In the genomic region with DNA sequence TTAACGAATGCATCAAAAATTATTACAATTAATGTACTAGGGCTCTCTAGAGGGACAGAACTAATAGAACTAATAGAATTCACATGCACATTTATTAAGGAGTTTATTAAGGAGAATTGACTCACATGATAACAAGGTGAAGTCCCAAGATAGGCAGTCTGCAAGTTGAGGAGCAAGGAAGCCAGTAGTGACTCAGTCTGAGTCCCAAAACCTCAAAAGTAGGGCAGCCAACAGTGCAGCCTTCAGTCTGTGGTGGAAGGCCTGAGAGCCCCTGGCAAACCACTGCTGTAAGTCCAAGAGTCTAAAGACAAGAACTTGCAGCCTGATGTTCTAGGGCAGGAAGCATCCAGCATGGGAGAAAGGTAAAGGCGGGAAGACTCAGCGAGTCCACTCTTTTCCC, we compare ENCODE assay signal across 29 cellular contexts.
DNase-seq lines count a peak whose midpoint lies in the region; ATAC-seq, FAIRE-seq and TF ChIP-seq lines count a peak whose summit lies in the region.
"Had no signal": no experiment of that assay in that cellular context is flagged by ENCODE, and none has a peak within 500 bp of the region (broad histone marks: within the 10 kb centered on the region; RNA-seq: fewer than 3 reads in every experiment).

No MANE protein-coding gene starts in this region.

- FAIRE-seq in GM12892 (lab: Jason Lieb, UNC) (peak; percentile 5), bronchial epithelial cell (lab: Jason Lieb, UNC) (no peak)

- no peaks in the 10 kb centered on the region for H3K4me1 Mint-ChIP-seq in natural killer cell
- H3K4me1 Mint-ChIP-seq: activated naive CD8-positive, alpha-beta T cell treated with anti-CD3 and anti-CD28 coated beads for 36 hours; CD8-positive, alpha-beta memory T cell; stimulated activated effector memory CD8-positive, alpha-beta T cell treated with anti-CD3 and anti-CD28 coated beads, Interleukin-12 subunit alpha, Interleukin-12 subunit beta, amount 100 ng/mL, for 72 hours had no signal

- H3K9me3 ChIP-seq in MG63: no peaks in the 10 kb centered on the region
- H3K9me3 ChIP-seq: gastrocnemius medialis, Peyer's patch, transverse colon had no signal

- no peak for ATAC-seq in natural killer cell
- no peak for ATAC-seq in GM19035 (IDR thresholded peaks at IDR 0.05; ENCODE audit: unreplicated experiment)
- ATAC-seq in HG02852 (IDR thresholded peaks at IDR 0.05; ENCODE audit: unreplicated experiment): no peak
- ATAC-seq in HG03521 (IDR thresholded peaks at IDR 0.05; ENCODE audit: unreplicated experiment): no peak
- ATAC-seq: gastrocnemius medialis; HCT116; left colon; stimulated activated effector memory CD8-positive, alpha-beta T cell treated with anti-CD3 and anti-CD28 coated beads, Interleukin-12 subunit alpha, Interleukin-12 subunit beta, amount 100 ng/mL, for 72 hours had no signal

- H3K27me3 ChIP-seq in MG63: no peaks in the 10 kb centered on the region
- H3K27me3 ChIP-seq in bronchial epithelial cell (ENCODE audit: control insufficient read depth, insufficient read depth, low read length): no peaks in the 10 kb centered on the region
- H3K27me3 ChIP-seq: gastrocnemius medialis, hepatocyte, Peyer's patch, transverse colon had no signal

- H3K36me3 ChIP-seq in MG63: no peaks in the 10 kb centered on the region
- no peaks in the 10 kb centered on the region for H3K36me3 ChIP-seq in bronchial epithelial cell (ENCODE audit: control insufficient read depth, insufficient read depth, low read length)
- H3K36me3 ChIP-seq: gastrocnemius medialis, Peyer's patch, transverse colon had no signal

- intact Hi-C loops in natural killer cell (cut with micrococcal nuclease): no loop called here

- H3K36me3 Mint-ChIP-seq in natural killer cell: no peaks in the 10 kb centered on the region
- H3K36me3 Mint-ChIP-seq: activated naive CD8-positive, alpha-beta T cell treated with anti-CD3 and anti-CD28 coated beads for 36 hours; CD8-positive, alpha-beta memory T cell; stimulated activated effector memory CD8-positive, alpha-beta T cell treated with anti-CD3 and anti-CD28 coated beads, Interleukin-12 subunit alpha, Interleukin-12 subunit beta, amount 100 ng/mL, for 72 hours had no signal

- no peaks in the 10 kb centered on the region for H3K27me3 Mint-ChIP-seq in natural killer cell (ENCODE audit: low read depth in 2 of 2)
- H3K27me3 Mint-ChIP-seq: activated naive CD8-positive, alpha-beta T cell treated with anti-CD3 and anti-CD28 coated beads for 36 hours; CD8-positive, alpha-beta memory T cell had no signal

- peaks cover 8 to 13% of the 10 kb centered on the region in 2 donors for H3K9me3 Mint-ChIP-seq in natural killer cell

- H3K27ac Mint-ChIP-seq in natural killer cell: no peak overlapping the region
- H3K27ac Mint-ChIP-seq: activated naive CD8-positive, alpha-beta T cell treated with anti-CD3 and anti-CD28 coated beads for 36 hours; CD8-positive, alpha-beta memory T cell; stimulated activated effector memory CD8-positive, alpha-beta T cell treated with anti-CD3 and anti-CD28 coated beads, Interleukin-12 subunit alpha, Interleukin-12 subunit beta, amount 100 ng/mL, for 72 hours had no signal

- no peak overlapping the region for H3K4me3 Mint-ChIP-seq in natural killer cell
- H3K4me3 Mint-ChIP-seq: activated naive CD8-positive, alpha-beta T cell treated with anti-CD3 and anti-CD28 coated beads for 36 hours; CD8-positive, alpha-beta memory T cell; stimulated activated effector memory CD8-positive, alpha-beta T cell treated with anti-CD3 and anti-CD28 coated beads, Interleukin-12 subunit alpha, Interleukin-12 subunit beta, amount 100 ng/mL, for 72 hours had no signal

- no peak for TF ChIP-seq POLR2A in GM12892 (IDR thresholded peaks at IDR 0.05; ENCODE audit: low read depth, low read length)

- DNase-seq in GM12892 (ENCODE audit: insufficient read length) (no peak), MG63 (peak; percentile 65), bronchial epithelial cell (ENCODE audit: low read depth) (peak; percentile 31), kidney tubule cell (ENCODE audit: low spot score) (peak; percentile 48), natural killer cell (no peak)
- DNase-seq: activated CD4-positive, alpha-beta T cell treated with anti-CD3 and anti-CD28 coated beads for 48 hours; activated CD8-positive, alpha-beta memory T cell treated with anti-CD3 and anti-CD28 coated beads for 24 hours; activated gamma-delta T cell; activated naive CD8-positive, alpha-beta T cell treated with anti-CD3 and anti-CD28 coated beads for 36 hours; aorta; CD8-positive, alpha-beta memory T cell; central memory CD4-positive, alpha-beta T cell; cortex of kidney; DMS 273 treated with DMSO at 0.1 percent for 48 hours; effector memory CD4-positive, alpha-beta T cell; gastrocnemius medialis; KBM-7; left colon; NCI-H1417; NCI-H2081 treated with DMSO at 0.1 percent for 48 hours; NCI-H2227 treated with DMSO at 0.1 percent for 48 hours; Peyer's patch; transverse colon had no signal

- H3K4me3 ChIP-seq in MG63 (no peak overlapping the region), bronchial epithelial cell (ENCODE audit: low read depth, low read length) (no peak overlapping the region)
- H3K4me3 ChIP-seq: gastrocnemius medialis, hepatocyte, Peyer's patch, transverse colon had no signal

- TF ChIP-seq CTCF in bronchial epithelial cell (IDR thresholded peaks at IDR 0.05; ENCODE audit: insufficient read depth, low read length, severe bottlenecking): no peak
- no peak for TF ChIP-seq CTCF in natural killer cell (IDR thresholded peaks at IDR 0.05)

Comparison
In these comparisons a context has a peak if more than half of its experiments do, and no peak if none do; other contexts are left out.
1. DNase-seq: peak in MG63 (single experiment), bronchial epithelial cell (single experiment) and kidney tubule cell (single experiment); none in GM12892 (single experiment) and natural killer cell (single experiment).